In genomic region chr4:121156822-121157769, GRCh38 we compare ENCODE assay signal across 8 cellular contexts. TPM values are rescaled to one million over a fixed set of nuclear protein-coding genes. Genes with fewer than 3 reads are reported as not detected.
A peak's percentile ranks its signal among the peaks of the same experiment; 100 is the strongest.
DNase-seq lines count a peak whose midpoint lies in the region; ATAC-seq, FAIRE-seq and TF ChIP-seq lines count a peak whose summit lies in the region.

No MANE protein-coding gene starts in this region.

- peak overlapping the region; percentile 99 for H2AFZ ChIP-seq in endothelial cell of umbilical vein (ENCODE audit: low read depth, low read length)

- H3K27me3 Mint-ChIP-seq in activated CD4-positive, alpha-beta T cell treated with anti-CD3 and anti-CD28 coated beads, Interleukin-2, amount 10 ng/mL, durations not matched to agents 7 days and 5 days: peaks cover 25% of the 10 kb centered on the region

- DNase-seq in Right ventricle myocardium inferior (ENCODE audit: missing footprints): peak; percentile 79
- DNase-seq in cardiac septum (ENCODE audit: low spot score): no peak
- peak; percentile 13 for DNase-seq in activated CD4-positive, alpha-beta T cell treated with anti-CD3 and anti-CD28 coated beads, Interleukin-2, amount 10 ng/mL, durations not matched to agents 7 days and 5 days
- DNase-seq in endothelial cell of umbilical vein (ENCODE audit: low read depth, low spot score): peak; percentile 24
- no peak for DNase-seq in NCI-H1048 (lab: John Stamatoyannopoulos, UW)
- DNase-seq in epidermal melanocyte (ENCODE audit: insufficient read length, low spot score): no peak

- no TSS peak for BruUV-seq in endothelial cell of umbilical vein (replicated peaks; lab: Mats Ljungman, UMichigan)

- H3K4me3 Mint-ChIP-seq in activated CD4-positive, alpha-beta T cell treated with anti-CD3 and anti-CD28 coated beads, Interleukin-2, amount 10 ng/mL, durations not matched to agents 7 days and 5 days: peak overlapping the region; percentile 82

- H3K27ac ChIP-seq in endothelial cell of umbilical vein (ENCODE audit: insufficient read depth, low read depth, low read length): peak overlapping the region; percentile 75
- no peak overlapping the region for H3K27ac ChIP-seq in muscle layer of colon (ENCODE audit: low read depth, low read length)
- H3K27ac ChIP-seq in urinary bladder (ENCODE audit: low read depth): no peak overlapping the region

- H3K4me1 ChIP-seq in endothelial cell of umbilical vein (ENCODE audit: control insufficient read depth, extremely low read depth, insufficient read depth, low read length): peaks cover 20% of the 10 kb centered on the region
- peaks cover 5% of the 10 kb centered on the region for H3K4me1 ChIP-seq in muscle layer of colon (ENCODE audit: insufficient read depth, low read length)
- no peaks in the 10 kb centered on the region for H3K4me1 ChIP-seq in urinary bladder (ENCODE audit: insufficient read depth)

- H3K79me2 ChIP-seq in endothelial cell of umbilical vein (ENCODE audit: control insufficient read depth, insufficient read depth, low read length): no peaks in the 10 kb centered on the region

- peaks cover 12% of the 10 kb centered on the region for H3K36me3 Mint-ChIP-seq in activated CD4-positive, alpha-beta T cell treated with anti-CD3 and anti-CD28 coated beads, Interleukin-2, amount 10 ng/mL, durations not matched to agents 7 days and 5 days (ENCODE audit: low read depth)

- H3K27ac Mint-ChIP-seq in activated CD4-positive, alpha-beta T cell treated with anti-CD3 and anti-CD28 coated beads, Interleukin-2, amount 10 ng/mL, durations not matched to agents 7 days and 5 days: peak overlapping the region; percentile 85

- H3K36me3 ChIP-seq in endothelial cell of umbilical vein (ENCODE audit: control insufficient read depth in 2 of 2, extremely low read depth in 1 of 2, insufficient read depth in 2 of 2, low read length in 2 of 2) (no peaks in the 10 kb centered on the region), muscle layer of colon (ENCODE audit: insufficient read depth, low read length) (no peaks in the 10 kb centered on the region), urinary bladder (ENCODE audit: insufficient read depth) (no peaks in the 10 kb centered on the region)

- no peak for TF ChIP-seq POLR2A in endothelial cell of umbilical vein (IDR thresholded peaks at IDR 0.05; ENCODE audit: low read depth, low read length)

- dilution Hi-C loops in endothelial cell of umbilical vein (cut with MboI; ENCODE audit: extremely low pct_ligation_motif_present, low sequenced_read_pairs): no loop called here

- H3K9me3 Mint-ChIP-seq in activated CD4-positive, alpha-beta T cell treated with anti-CD3 and anti-CD28 coated beads, Interleukin-2, amount 10 ng/mL, durations not matched to agents 7 days and 5 days: no peaks in the 10 kb centered on the region

- H3K4me1 Mint-ChIP-seq in activated CD4-positive, alpha-beta T cell treated with anti-CD3 and anti-CD28 coated beads, Interleukin-2, amount 10 ng/mL, durations not matched to agents 7 days and 5 days: peaks cover 48% of the 10 kb centered on the region

- H3K9me3 ChIP-seq in endothelial cell of umbilical vein (replicated peaks; ENCODE audit: control insufficient read depth, insufficient read depth, low read length) (no peaks in the 10 kb centered on the region), muscle layer of colon (ENCODE audit: low read length) (no peaks in the 10 kb centered on the region)

- POLR2A ChIA-PET in activated CD4-positive, alpha-beta T cell treated with anti-CD3 and anti-CD28 coated beads, Interleukin-2, amount 10 ng/mL, durations not matched to agents 7 days and 5 days (lab: Charles Lee): no interaction called here
- POLR2A ChIA-PET in endothelial cell of umbilical vein (lab: Charles Lee): no interaction called here

- no peak for TF ChIP-seq CTCF in endothelial cell of umbilical vein (IDR thresholded peaks at IDR 0.05; ENCODE audit: extremely low read depth in 1 of 2, insufficient read depth in 1 of 2, low read depth in 1 of 2, low read length in 2 of 2)

- H3K9ac ChIP-seq in endothelial cell of umbilical vein (replicated peaks; ENCODE audit: extremely low read depth, insufficient read depth, low read length) (peak overlapping the region; percentile 65), muscle layer of colon (ENCODE audit: low read length) (no peak overlapping the region)

- H3K27me3 ChIP-seq in endothelial cell of umbilical vein (ENCODE audit: control insufficient read depth in 2 of 2, insufficient read depth in 2 of 2, low read length in 2 of 2) (no peaks in the 10 kb centered on the region), muscle layer of colon (ENCODE audit: control insufficient read depth in 1 of 2, insufficient read depth in 2 of 2, low read length in 2 of 2) (no peaks in the 10 kb centered on the region)

- no peaks in the 10 kb centered on the region for H3K9me1 ChIP-seq in endothelial cell of umbilical vein (replicated peaks; ENCODE audit: control insufficient read depth, extremely low read depth, insufficient read depth, low read length)

- CTCF ChIA-PET in activated CD4-positive, alpha-beta T cell treated with anti-CD3 and anti-CD28 coated beads, Interleukin-2, amount 10 ng/mL, durations not matched to agents 7 days and 5 days (lab: Charles Lee): interaction anchor here (0.7 to 1.9 kb wide), 4 partner anchors 11 to 35 kb away, joined by 3 to 9 read pairs (median 4); no protein-coding TSS in a partner anchor
- CTCF ChIA-PET in endothelial cell of umbilical vein (lab: Charles Lee): interaction anchor here (1.4 to 2.6 kb wide), 3 partner anchors 36 to 96 kb away, joined by 3 to 17 read pairs (median 4); no protein-coding TSS in a partner anchor

- no peak for ATAC-seq in Right ventricle myocardium inferior

- peak overlapping the region; percentile 92 for H3K4me2 ChIP-seq in endothelial cell of umbilical vein (ENCODE audit: insufficient read depth, low read length)

- peak overlapping the region; percentile 45 to 92 (median 80) for H3K4me3 ChIP-seq in endothelial cell of umbilical vein (replicated peaks in 1 of 3; ENCODE audit: insufficient read depth in 1 of 3, low read depth in 1 of 3, low read length in 3 of 3)
- H3K4me3 ChIP-seq in muscle layer of colon (ENCODE audit: low read depth in 1 of 2, low read length in 2 of 2): peak overlapping the region; percentile 64
- H3K4me3 ChIP-seq in urinary bladder (ENCODE audit: low read depth, low read length): peak overlapping the region; percentile 36

- H4K20me1 ChIP-seq in endothelial cell of umbilical vein (replicated peaks; ENCODE audit: control insufficient read depth, extremely low read depth, insufficient read depth, low read length): no peaks in the 10 kb centered on the region

- FAIRE-seq in endothelial cell of umbilical vein (lab: Jason Lieb, UNC): peak; percentile 62

- 2% methylated on average over 32 of the region's 32 CpGs for WGBS in urinary bladder

- intact Hi-C loops in Right ventricle myocardium inferior (cut with DNase I) (no loop called here), cardiac septum (cut with DNase I) (no loop called here), endothelial cell of umbilical vein (cut with micrococcal nuclease) (loop anchor here (1.0 to 5.0 kb wide), 3 partner anchors 18 to 235 kb away; partner anchors contain the start of gene PRDM5)

TF ChIP-seq in endothelial cell of umbilical vein, 7 proteins besides CTCF, POLR2A, EP300 and RAD21:
- TF ChIP-seq POLR2AphosphoS5 (IDR thresholded peaks at IDR 0.05; ENCODE audit: insufficient read depth, low read depth, low read length): peak; percentile 19
- TF ChIP-seq MYC (IDR thresholded peaks at IDR 0.05; ENCODE audit: low read depth, low read length): no peak

RNA-seq across cellular contexts. Expression of gene TNIP3, which starts 7.0 kb away (rescaled TPM):
- total RNA-seq in Right ventricle myocardium inferior (not detected), cardiac septum (not detected), endothelial cell of umbilical vein (0.14 TPM in 1 of 2 replicates, not detected in the other), urinary bladder (0.21 TPM)
- under 1 TPM; 0.74 to 0.75 TPM for total RNA-seq in activated CD4-positive, alpha-beta T cell treated with anti-CD3 and anti-CD28 coated beads, Interleukin-2, amount 10 ng/mL, durations not matched to agents 7 days and 5 days
- polyA plus RNA-seq in endothelial cell of umbilical vein (not detected in 2 replicates), urinary bladder (not detected)
- polyA plus RNA-seq in endothelial cell of umbilical vein (2011; cell fraction: cytosol; rRNA removed): 0.03 and 0.09 TPM in 2 replicates
- not detected in 2 replicates for polyA plus RNA-seq in endothelial cell of umbilical vein (2011; cell fraction: nucleus; rRNA removed)
- polyA plus RNA-seq in endothelial cell of umbilical vein (2012): 0.16 and 0.28 TPM in 2 replicates
- not detected in 2 replicates for polyA minus RNA-seq in endothelial cell of umbilical vein
- polyA minus RNA-seq in endothelial cell of umbilical vein (2011; cell fraction: cytosol; rRNA and poly(A)+ RNA removed): not detected
- polyA minus RNA-seq in endothelial cell of umbilical vein (2011; cell fraction: nucleus; rRNA and poly(A)+ RNA removed): 0.19 TPM in 1 of 2 replicates, not detected in the other

Comparison
In these comparisons a context has a peak if more than half of its experiments do, and no peak if none do; other contexts are left out.
1. DNase-seq: peak in Right ventricle myocardium inferior (single experiment), activated CD4-positive, alpha-beta T cell treated with anti-CD3 and anti-CD28 coated beads, Interleukin-2, amount 10 ng/mL, durations not matched to agents 7 days and 5 days (single experiment) and endothelial cell of umbilical vein (single experiment); none in cardiac septum (single experiment), NCI-H1048 (single experiment) and epidermal melanocyte (single experiment).
2. Peak in every context shown above with its lines, with median percentiles within 50 percentile points of each other: H3K4me3 ChIP-seq.